ENCODE assay signal across 8 cellular contexts in the genomic region with DNA sequence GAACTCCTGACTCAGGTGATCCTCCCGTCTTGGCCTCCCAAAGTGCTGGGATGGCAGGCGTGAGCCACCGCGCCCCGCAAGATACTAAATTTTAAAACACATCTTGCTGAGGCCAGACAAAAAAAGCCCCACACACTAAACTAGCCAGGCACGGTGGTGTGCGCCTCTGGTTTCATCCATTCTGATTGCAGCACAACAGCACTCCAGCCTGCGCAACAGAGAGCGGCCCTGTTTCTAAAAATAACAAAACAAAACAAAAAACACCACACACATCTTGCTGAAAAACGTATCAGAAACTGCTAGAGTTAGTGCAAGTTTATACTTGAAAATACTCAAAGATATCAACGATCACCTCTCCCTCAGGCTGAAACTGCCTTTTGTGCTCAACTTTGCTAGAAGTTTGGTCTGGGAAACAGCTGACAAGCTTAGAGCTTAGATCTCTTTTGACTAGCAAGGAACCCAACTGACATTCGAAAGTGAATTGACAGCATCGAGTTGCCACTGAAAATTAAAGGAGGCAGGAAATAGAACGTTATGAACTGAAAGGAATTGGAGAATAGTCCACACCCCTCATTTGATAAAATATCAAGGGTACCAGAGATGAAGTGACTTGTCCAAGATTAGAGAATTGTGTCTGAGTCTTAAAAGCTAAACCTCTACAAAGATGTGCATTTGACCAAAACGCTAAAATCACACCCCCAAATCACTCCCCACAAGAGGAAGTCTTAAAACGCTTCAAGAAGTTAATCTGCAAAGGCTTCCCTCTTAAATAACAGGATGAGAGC. TPM values are rescaled to one million over a fixed set of nuclear protein-coding genes. Genes with fewer than 3 reads are reported as not detected.
A peak's percentile ranks its signal among the peaks of the same experiment; 100 is the strongest.
DNase-seq lines count a peak whose midpoint lies in the region; ATAC-seq, FAIRE-seq and TF ChIP-seq lines count a peak whose summit lies in the region.

No MANE protein-coding gene starts in this region.

- peaks cover 38% of the 10 kb centered on the region for H3K36me3 Mint-ChIP-seq in activated CD4-positive, alpha-beta T cell treated with anti-CD3 and anti-CD28 coated beads for 36 hours (ENCODE audit: low read depth)

- POLR2A ChIA-PET in activated CD4-positive, alpha-beta T cell treated with anti-CD3 and anti-CD28 coated beads for 36 hours (lab: Charles Lee) = interaction anchor here (0.6 to 4.5 kb wide), 10 partner anchors 11 to 759 kb away, joined by 3 to 19 read pairs (median 6); partner anchors contain the start of genes AARS1 and DDX19A

- peak overlapping the region; percentile 98 for H3K27ac Mint-ChIP-seq in activated CD4-positive, alpha-beta T cell treated with anti-CD3 and anti-CD28 coated beads for 36 hours

- H3K4me3 Mint-ChIP-seq in activated CD4-positive, alpha-beta T cell treated with anti-CD3 and anti-CD28 coated beads for 36 hours = peak overlapping the region; percentile 96

- no peaks in the 10 kb centered on the region for H3K27me3 Mint-ChIP-seq in activated CD4-positive, alpha-beta T cell treated with anti-CD3 and anti-CD28 coated beads for 36 hours

- H3K9me3 ChIP-seq in iPS-18a (ENCODE audit: control insufficient read depth, low read depth, low read length) = no peaks in the 10 kb centered on the region
- no peaks in the 10 kb centered on the region for H3K9me3 ChIP-seq in testis

- no peak for FAIRE-seq in RCC 7860 (lab: Jason Lieb, UNC)

- no peak for TF ChIP-seq POLR2A in testis (IDR thresholded peaks at IDR 0.05)

- H3K27me3 ChIP-seq in iPS-18a (ENCODE audit: control insufficient read depth, insufficient read depth, low read length) (no peaks in the 10 kb centered on the region), testis (no peaks in the 10 kb centered on the region)

- H3K4me3 ChIP-seq in WI38 (ENCODE audit: low read depth, low read length) (peak overlapping the region; percentile 81), iPS-18a (ENCODE audit: low read length) (peak overlapping the region; percentile 79), testis (peak overlapping the region; percentile 78 to 98)

- no peak for TF ChIP-seq CTCF in WI38 (IDR thresholded peaks at IDR 0.05; ENCODE audit: low read depth, low read length)
- no peak for TF ChIP-seq CTCF in testis (IDR thresholded peaks at IDR 0.05)

- peaks cover 43% of the 10 kb centered on the region for H3K4me1 Mint-ChIP-seq in activated CD4-positive, alpha-beta T cell treated with anti-CD3 and anti-CD28 coated beads for 36 hours

- intact Hi-C loops in activated CD4-positive, alpha-beta T cell treated with anti-CD3 and anti-CD28 coated beads for 36 hours (cut with DNase I, micrococcal nuclease) = loop anchor here (5.0 to 10.0 kb wide), 5 partner anchors 215 to 1098 kb away; partner anchors contain the start of genes CMTR2 (in 1 of the 2), CYB5B (in 1 of the 2), EXOSC6 (in 1 of the 2) and PDPR (in 1 of the 2)
- intact Hi-C loops in testis (cut with DNase I; ENCODE audit: low total_unique reads) = loop anchor here (10.0 kb wide), 1 partner anchor 132 kb away; no protein-coding TSS in a partner anchor

- ATAC-seq in activated CD4-positive, alpha-beta T cell treated with anti-CD3 and anti-CD28 coated beads for 36 hours = no peak
- no peak for ATAC-seq in activated CD4-positive, CD25-positive, alpha-beta regulatory T cell treated with anti-CD3 and anti-CD28 coated beads, Interleukin-2, amount 50 U/mL, for 24 hours

- CTCF ChIA-PET in activated CD4-positive, alpha-beta T cell treated with anti-CD3 and anti-CD28 coated beads for 36 hours (lab: Charles Lee) = interaction anchor here (0.7 to 1.4 kb wide), 4 partner anchors 118 to 144 kb away, joined by 3 to 4 read pairs (median 3); no protein-coding TSS in a partner anchor

- no peak for DNase-seq in activated CD4-positive, alpha-beta T cell treated with anti-CD3 and anti-CD28 coated beads for 36 hours
- no peak for DNase-seq in activated CD4-positive, alpha-beta T cell treated with anti-CD3 and anti-CD28 coated beads, Interleukin-2, amount 50 U/mL, for 4 hours
- DNase-seq in testis (no peak), NCI-H187 (lab: John Stamatoyannopoulos, UW) (no peak), RCC 7860 (ENCODE audit: low spot score) (no peak)

- peaks cover 12% of the 10 kb centered on the region for H3K4me1 ChIP-seq in iPS-18a (ENCODE audit: control insufficient read depth, low read depth, low read length)
- H3K4me1 ChIP-seq in testis = peaks cover 8% of the 10 kb centered on the region

- H3K36me3 ChIP-seq in iPS-18a (ENCODE audit: control insufficient read depth, low read depth, low read length) (peaks cover 16% of the 10 kb centered on the region), testis (ENCODE audit: low read depth, missing control alignments) (no peaks in the 10 kb centered on the region)

- peak overlapping the region; percentile 94 for H3K9ac ChIP-seq in iPS-18a (ENCODE audit: low read length)

- WGBS in testis, 2 donors = 38 to 53% methylated on average over 15 to 16 of the region's 16 CpGs

- H3K27ac ChIP-seq in iPS-18a (ENCODE audit: low read length) = peak overlapping the region; percentile 89
- H3K27ac ChIP-seq in testis = peak overlapping the region in 1 of 2 donors; percentile 87

- H3K9me3 Mint-ChIP-seq in activated CD4-positive, alpha-beta T cell treated with anti-CD3 and anti-CD28 coated beads for 36 hours (ENCODE audit: low read depth) = no peaks in the 10 kb centered on the region

RNA-seq across cellular contexts. Expression of gene COG4, which starts 0.9 kb away (rescaled TPM):
- 10 to 100 TPM; 33.5 to 37.6 TPM for total RNA-seq in activated CD4-positive, alpha-beta T cell treated with anti-CD3 and anti-CD28 coated beads for 36 hours
- 10 to 100 TPM; 85.2 to 85.9 TPM for total RNA-seq in testis
- polyA plus RNA-seq in testis (ENCODE audit: insufficient read depth, low read depth, low replicate concordance) = 65.9 TPM

RNA-seq across cellular contexts. Expression of gene SF3B3, which starts 1.2 kb away (rescaled TPM):
- 100 to 1,000 TPM; 533 to 545 TPM for total RNA-seq in activated CD4-positive, alpha-beta T cell treated with anti-CD3 and anti-CD28 coated beads for 36 hours
- total RNA-seq in testis = 100 to 1,000 TPM; 143 to 181 TPM
- 134 TPM for polyA plus RNA-seq in testis (ENCODE audit: insufficient read depth, low read depth, low replicate concordance)
